ENCODE assay signal across 1 cellular context in the genomic region with DNA sequence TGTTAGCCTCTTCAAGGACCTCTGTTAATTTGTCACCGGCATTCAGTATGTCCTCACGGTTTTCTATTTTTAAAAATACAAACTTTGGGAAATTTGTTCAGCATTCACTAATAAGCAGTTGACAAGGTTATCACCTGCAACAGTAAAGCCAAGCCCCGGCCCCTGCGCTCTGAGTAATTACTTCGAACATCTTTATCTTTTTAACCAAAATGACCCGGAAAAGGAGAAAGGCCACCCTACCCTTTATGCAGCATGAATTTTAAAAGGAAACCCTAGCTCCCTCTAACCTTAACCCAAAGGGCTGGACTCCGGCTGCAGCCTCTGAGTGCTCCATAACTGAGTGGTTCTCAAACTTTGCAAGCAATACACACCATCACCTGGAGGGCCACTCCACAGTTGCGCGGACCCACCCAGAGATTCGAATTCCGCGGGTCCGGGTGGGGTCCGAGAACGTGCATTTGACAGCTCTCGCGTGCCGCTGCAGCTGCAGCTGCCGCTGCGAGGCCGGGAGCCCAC.
TF ChIP-seq lines count a peak whose summit lies in the region.

No MANE protein-coding gene starts in this region.

TF ChIP-seq in HepG2, 621 proteins besides CTCF, POLR2A, EP300 and RAD21 (continued from another document and continues in another):
- TF ChIP-seq, protein P1, sequence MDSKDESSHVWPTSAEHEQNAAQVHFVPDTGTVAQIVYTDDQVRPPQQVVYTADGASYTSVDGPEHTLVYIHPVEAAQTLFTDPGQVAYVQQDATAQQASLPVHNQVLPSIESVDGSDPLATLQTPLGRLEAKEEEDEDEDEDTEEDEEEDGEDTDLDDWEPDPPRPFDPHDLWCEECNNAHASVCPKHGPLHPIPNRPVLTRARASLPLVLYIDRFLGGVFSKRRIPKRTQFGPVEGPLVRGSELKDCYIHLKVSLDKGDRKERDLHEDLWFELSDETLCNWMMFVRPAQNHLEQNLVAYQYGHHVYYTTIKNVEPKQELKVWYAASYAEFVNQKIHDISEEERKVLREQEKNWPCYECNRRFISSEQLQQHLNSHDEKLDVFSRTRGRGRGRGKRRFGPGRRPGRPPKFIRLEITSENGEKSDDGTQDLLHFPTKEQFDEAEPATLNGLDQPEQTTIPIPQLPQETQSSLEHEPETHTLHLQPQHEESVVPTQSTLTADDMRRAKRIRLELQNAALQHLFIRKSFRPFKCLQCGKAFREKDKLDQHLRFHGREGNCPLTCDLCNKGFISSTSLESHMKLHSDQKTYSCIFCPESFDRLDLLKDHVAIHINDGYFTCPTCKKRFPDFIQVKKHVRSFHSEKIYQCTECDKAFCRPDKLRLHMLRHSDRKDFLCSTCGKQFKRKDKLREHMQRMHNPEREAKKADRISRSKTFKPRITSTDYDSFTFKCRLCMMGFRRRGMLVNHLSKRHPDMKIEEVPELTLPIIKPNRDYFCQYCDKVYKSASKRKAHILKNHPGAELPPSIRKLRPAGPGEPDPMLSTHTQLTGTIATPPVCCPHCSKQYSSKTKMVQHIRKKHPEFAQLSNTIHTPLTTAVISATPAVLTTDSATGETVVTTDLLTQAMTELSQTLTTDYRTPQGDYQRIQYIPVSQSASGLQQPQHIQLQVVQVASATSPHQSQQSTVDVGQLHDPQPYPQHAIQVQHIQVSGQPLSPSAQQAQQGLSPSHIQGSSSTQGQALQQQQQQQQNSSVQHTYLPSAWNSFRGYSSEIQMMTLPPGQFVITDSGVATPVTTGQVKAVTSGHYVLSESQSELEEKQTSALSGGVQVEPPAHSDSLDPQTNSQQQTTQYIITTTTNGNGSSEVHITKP (CRISPR knock-in tag; IDR thresholded peaks at IDR 0.05; ENCODE audit: low read depth), result no peak
- TF ChIP-seq ZKSCAN8 (CRISPR knock-in tag; IDR thresholded peaks at IDR 0.05; ENCODE audit: borderline replicate concordance), result 0 out of 2 replicates have a peak, but pooled peaks have one; percentile 37
- TF ChIP-seq ELF1 (CRISPR knock-in tag; IDR thresholded peaks at IDR 0.05), result no peak
- 0 out of 2 replicates have a peak, but pooled peaks have one; percentile 20 for TF ChIP-seq ZNF768 (CRISPR knock-in tag; IDR thresholded peaks at IDR 0.05)
- TF ChIP-seq FOSL2 (CRISPR knock-in tag; IDR thresholded peaks at IDR 0.05), result peak; percentile 18; the same call in 1 of the 2 replicates
- TF ChIP-seq, protein P2, sequence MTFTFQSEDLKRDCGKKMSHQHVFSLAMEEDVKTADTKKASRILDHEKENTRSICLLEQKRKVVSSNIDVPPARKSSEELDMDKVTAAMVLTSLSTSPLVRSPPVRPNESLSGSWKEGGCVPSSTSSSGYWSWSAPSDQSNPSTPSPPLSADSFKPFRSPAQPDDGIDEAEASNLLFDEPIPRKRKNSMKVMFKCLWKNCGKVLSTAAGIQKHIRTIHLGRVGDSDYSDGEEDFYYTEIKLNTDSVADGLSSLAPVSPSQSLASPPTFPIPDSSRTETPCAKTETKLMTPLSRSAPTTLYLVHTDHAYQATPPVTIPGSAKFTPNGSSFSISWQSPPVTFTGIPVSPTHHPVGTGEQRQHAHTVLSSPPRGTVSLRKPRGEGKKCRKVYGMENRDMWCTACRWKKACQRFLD (CRISPR knock-in tag; IDR thresholded peaks at IDR 0.05; ENCODE audit: borderline replicate concordance), result no peak
- peak; percentile 79 for TF ChIP-seq SAP130 (CRISPR knock-in tag; IDR thresholded peaks at IDR 0.05; ENCODE audit: low read depth)
- no peak for TF ChIP-seq E2F1 (CRISPR knock-in tag; IDR thresholded peaks at IDR 0.05)
- TF ChIP-seq, protein P3, sequence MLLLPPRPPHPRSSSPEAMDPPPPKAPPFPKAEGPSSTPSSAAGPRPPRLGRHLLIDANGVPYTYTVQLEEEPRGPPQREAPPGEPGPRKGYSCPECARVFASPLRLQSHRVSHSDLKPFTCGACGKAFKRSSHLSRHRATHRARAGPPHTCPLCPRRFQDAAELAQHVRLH (CRISPR knock-in tag; IDR thresholded peaks at IDR 0.05; ENCODE audit: borderline replicate concordance, low read depth), result peak; percentile 18; the same call in 1 of the 2 replicates
- TF ChIP-seq JUNB (CRISPR knock-in tag; IDR thresholded peaks at IDR 0.05; ENCODE audit: borderline replicate concordance), result no peak
- no peak for TF ChIP-seq SRSF1 (optimal IDR thresholded peaks at IDR 0.05; ENCODE audit: low read depth, low read length)
- TF ChIP-seq ZNF260 (CRISPR knock-in tag; IDR thresholded peaks at IDR 0.05; ENCODE audit: borderline replicate concordance, low read depth), result no peak
- peak; percentile 9; the same call in 1 of the 2 replicates for TF ChIP-seq GATAD2A (CRISPR knock-in tag; IDR thresholded peaks at IDR 0.05)
- 0 out of 2 replicates have a peak, but pooled peaks have one; percentile 9 for TF ChIP-seq ZHX1 (CRISPR knock-in tag; IDR thresholded peaks at IDR 0.05; ENCODE audit: low read depth)
- TF ChIP-seq, protein P4, sequence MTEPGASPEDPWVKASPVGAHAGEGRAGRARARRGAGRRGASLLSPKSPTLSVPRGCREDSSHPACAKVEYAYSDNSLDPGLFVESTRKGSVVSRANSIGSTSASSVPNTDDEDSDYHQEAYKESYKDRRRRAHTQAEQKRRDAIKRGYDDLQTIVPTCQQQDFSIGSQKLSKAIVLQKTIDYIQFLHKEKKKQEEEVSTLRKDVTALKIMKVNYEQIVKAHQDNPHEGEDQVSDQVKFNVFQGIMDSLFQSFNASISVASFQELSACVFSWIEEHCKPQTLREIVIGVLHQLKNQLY (CRISPR knock-in tag; IDR thresholded peaks at IDR 0.05), result no peak
- TF ChIP-seq TOE1 (CRISPR knock-in tag; IDR thresholded peaks at IDR 0.05), result 0 out of 2 replicates have a peak, but pooled peaks have one; percentile 57
- TF ChIP-seq ZNF782 (CRISPR knock-in tag; IDR thresholded peaks at IDR 0.05; ENCODE audit: borderline replicate concordance), result no peak
- TF ChIP-seq IRF9 (CRISPR knock-in tag; IDR thresholded peaks at IDR 0.05; ENCODE audit: borderline replicate concordance), result no peak
- TF ChIP-seq DMAP1 (CRISPR knock-in tag; IDR thresholded peaks at IDR 0.05), result no peak
- no peak for TF ChIP-seq CC2D1A (CRISPR knock-in tag; IDR thresholded peaks at IDR 0.05)
- TF ChIP-seq ZBTB33 (CRISPR knock-in tag; IDR thresholded peaks at IDR 0.05), result no peak
- no peak for TF ChIP-seq ZNF280D (CRISPR knock-in tag; IDR thresholded peaks at IDR 0.05)
- TF ChIP-seq SP2 (CRISPR knock-in tag; IDR thresholded peaks at IDR 0.05), result no peak
- TF ChIP-seq, protein P5, sequence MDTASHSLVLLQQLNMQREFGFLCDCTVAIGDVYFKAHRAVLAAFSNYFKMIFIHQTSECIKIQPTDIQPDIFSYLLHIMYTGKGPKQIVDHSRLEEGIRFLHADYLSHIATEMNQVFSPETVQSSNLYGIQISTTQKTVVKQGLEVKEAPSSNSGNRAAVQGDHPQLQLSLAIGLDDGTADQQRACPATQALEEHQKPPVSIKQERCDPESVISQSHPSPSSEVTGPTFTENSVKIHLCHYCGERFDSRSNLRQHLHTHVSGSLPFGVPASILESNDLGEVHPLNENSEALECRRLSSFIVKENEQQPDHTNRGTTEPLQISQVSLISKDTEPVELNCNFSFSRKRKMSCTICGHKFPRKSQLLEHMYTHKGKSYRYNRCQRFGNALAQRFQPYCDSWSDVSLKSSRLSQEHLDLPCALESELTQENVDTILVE (CRISPR knock-in tag; IDR thresholded peaks at IDR 0.05), result no peak
- TF ChIP-seq NBN (conservative IDR thresholded peaks at IDR 0.05), result no peak
- no peak for TF ChIP-seq RXRA (CRISPR knock-in tag; IDR thresholded peaks at IDR 0.05)
- TF ChIP-seq CBX1 (IDR thresholded peaks at IDR 0.05; ENCODE audit: low read depth), result no peak
- peak; percentile 32; the same call in 1 of the 2 replicates for TF ChIP-seq ZBTB7B (CRISPR knock-in tag; IDR thresholded peaks at IDR 0.05)
- TF ChIP-seq TMF1 (CRISPR knock-in tag; IDR thresholded peaks at IDR 0.05; ENCODE audit: low read depth), result no peak
- TF ChIP-seq IRX3 (CRISPR knock-in tag; IDR thresholded peaks at IDR 0.05; ENCODE audit: borderline replicate concordance, low read depth), result no peak
- TF ChIP-seq ZFY (CRISPR knock-in tag; IDR thresholded peaks at IDR 0.05), result no peak
- no peak for TF ChIP-seq AHR (CRISPR knock-in tag; IDR thresholded peaks at IDR 0.05)
- TF ChIP-seq HNF4G (IDR thresholded peaks at IDR 0.05; ENCODE audit: borderline replicate concordance, low read depth, low read length), result no peak
- no peak for TF ChIP-seq HNF4G (CRISPR knock-in tag; IDR thresholded peaks at IDR 0.05; ENCODE audit: borderline replicate concordance, low read depth)
- no peak for TF ChIP-seq ZNF556 (CRISPR knock-in tag; IDR thresholded peaks at IDR 0.05; ENCODE audit: borderline replicate concordance)
- TF ChIP-seq, protein P6, sequence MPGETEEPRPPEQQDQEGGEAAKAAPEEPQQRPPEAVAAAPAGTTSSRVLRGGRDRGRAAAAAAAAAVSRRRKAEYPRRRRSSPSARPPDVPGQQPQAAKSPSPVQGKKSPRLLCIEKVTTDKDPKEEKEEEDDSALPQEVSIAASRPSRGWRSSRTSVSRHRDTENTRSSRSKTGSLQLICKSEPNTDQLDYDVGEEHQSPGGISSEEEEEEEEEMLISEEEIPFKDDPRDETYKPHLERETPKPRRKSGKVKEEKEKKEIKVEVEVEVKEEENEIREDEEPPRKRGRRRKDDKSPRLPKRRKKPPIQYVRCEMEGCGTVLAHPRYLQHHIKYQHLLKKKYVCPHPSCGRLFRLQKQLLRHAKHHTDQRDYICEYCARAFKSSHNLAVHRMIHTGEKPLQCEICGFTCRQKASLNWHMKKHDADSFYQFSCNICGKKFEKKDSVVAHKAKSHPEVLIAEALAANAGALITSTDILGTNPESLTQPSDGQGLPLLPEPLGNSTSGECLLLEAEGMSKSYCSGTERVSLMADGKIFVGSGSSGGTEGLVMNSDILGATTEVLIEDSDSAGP (CRISPR knock-in tag; IDR thresholded peaks at IDR 0.05; ENCODE audit: borderline replicate concordance), result no peak
- TF ChIP-seq ERF (CRISPR knock-in tag; IDR thresholded peaks at IDR 0.05), result no peak
- no peak for TF ChIP-seq ZKSCAN5 (CRISPR knock-in tag; IDR thresholded peaks at IDR 0.05)
- 0 out of 2 replicates have a peak, but pooled peaks have one; percentile 16 for TF ChIP-seq SP4 (CRISPR knock-in tag; IDR thresholded peaks at IDR 0.05)
